ENCODE assay signal across 12 cellular contexts in genomic region chr7:100735730-100736129, GRCh38. TPM values are rescaled to one million over a fixed set of nuclear protein-coding genes. Genes with fewer than 3 reads are reported as not detected.
"Had no signal": no experiment of that assay in that cellular context is flagged by ENCODE, and none has a peak within 500 bp of the region (broad histone marks: within the 10 kb centered on the region; RNA-seq: fewer than 3 reads in every experiment).

No MANE protein-coding gene starts in this region.

- H3K9ac ChIP-seq: GM23248 had no signal

- ATAC-seq: GM23338, HCT116 had no signal

- H3K27ac ChIP-seq: GM23248 had no signal

- DNase-seq: GM23248, GOT3, H7, H9, HCEC 1CT, HFFc6 had no signal

- H3K4me3 ChIP-seq: GM23248, GM23338, HAP-1 had no signal

- H3K9me3 ChIP-seq: HAP-1 had no signal

- H3K36me3 ChIP-seq: HAP-1 had no signal

- H3K4me1 ChIP-seq: HAP-1 had no signal

- H3K4me2 ChIP-seq: GM23338 had no signal

- FAIRE-seq: H1, H54 had no signal

- H2AFZ ChIP-seq: GM23248, GM23338 had no signal

RNA-seq across cellular contexts. Expression of gene ZAN, which starts 2.3 kb away (rescaled TPM):
- total RNA-seq: GM23248, H4, H9, HFFc6 had no signal
- polyA plus RNA-seq: GM23248, GM23338 had no signal

RNA-seq across cellular contexts. Expression of gene EPO, which starts 15.5 kb away (rescaled TPM):
- total RNA-seq: GM23248, GM23338, H4, H7, HFFc6 had no signal
- polyA plus RNA-seq: GM23248 had no signal
